8 cellular contexts compared by ENCODE assay signal in the genomic region with DNA sequence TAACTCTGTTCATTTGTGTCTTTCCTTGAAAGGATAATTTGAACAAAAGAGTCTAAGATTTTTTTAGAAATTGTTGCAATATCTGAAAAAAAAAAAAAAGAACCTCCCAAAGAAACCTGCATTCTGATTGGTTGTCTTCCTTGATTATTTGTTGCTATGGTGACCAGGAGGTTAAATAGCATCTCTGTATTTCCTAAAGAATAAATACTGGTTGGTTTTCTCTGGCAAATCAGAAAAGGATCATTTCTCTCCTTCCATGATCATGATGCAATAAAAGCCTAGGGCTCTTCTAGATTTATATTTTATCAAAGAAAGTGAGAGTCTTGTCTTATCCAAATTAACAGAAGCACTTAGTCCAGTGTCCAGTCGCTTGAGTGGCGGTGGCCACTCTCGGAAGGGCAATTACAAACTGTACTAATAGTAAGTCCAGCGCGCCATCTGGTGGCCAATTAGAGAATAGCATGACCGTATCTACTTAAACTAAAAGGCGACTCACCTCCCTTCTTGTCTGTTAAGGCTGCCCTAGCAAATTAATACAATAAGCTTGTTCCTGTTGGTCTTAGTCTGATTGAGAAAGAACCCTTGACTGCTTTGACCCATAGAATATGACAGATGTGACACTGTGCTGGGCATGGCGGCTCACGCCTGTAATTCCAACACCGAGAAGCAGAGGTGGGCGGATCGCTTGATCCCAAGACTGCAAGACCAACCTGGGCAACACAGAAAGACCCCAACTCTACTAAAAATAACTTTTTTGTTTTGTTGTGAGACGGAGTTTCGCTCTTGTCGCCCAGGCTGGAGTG. TPM values are rescaled to one million over a fixed set of nuclear protein-coding genes. Genes with fewer than 3 reads are reported as not detected.
DNase-seq lines count a peak whose midpoint lies in the region; ATAC-seq, FAIRE-seq and TF ChIP-seq lines count a peak whose summit lies in the region.

No MANE protein-coding gene starts in this region.

- H3K36me3 ChIP-seq in bronchial epithelial cell (ENCODE audit: control insufficient read depth, insufficient read depth, low read length), result no peaks in the 10 kb centered on the region

- no peak overlapping the region for H3K27ac Mint-ChIP-seq in WTC11

- H3K36me3 Mint-ChIP-seq in WTC11, result no peaks in the 10 kb centered on the region

- H3K27me3 Mint-ChIP-seq in WTC11 (ENCODE audit: low read depth), result peaks cover 3% of the 10 kb centered on the region; the same call in 1 of the 2 replicates

- no peak overlapping the region for H3K4me3 ChIP-seq in bronchial epithelial cell (ENCODE audit: low read depth, low read length)

- peaks cover 5% of the 10 kb centered on the region for H3K4me1 Mint-ChIP-seq in WTC11

- H3K9me3 Mint-ChIP-seq in WTC11, result no peaks in the 10 kb centered on the region

- POLR2A ChIA-PET in WTC11 (lab: Charles Lee), result no interaction called here

- FAIRE-seq in A204.1 (lab: Jason Lieb, UNC) (peak; percentile 97), bronchial epithelial cell (lab: Jason Lieb, UNC) (no peak), islet of Langerhans (lab: Jason Lieb, UNC) (peak; percentile 97)

- CTCF ChIA-PET in WTC11 (lab: Charles Lee), result interaction anchor here (0.6 to 7.9 kb wide), 29 partner anchors 10 to 1015 kb away, joined by 3 to 125 read pairs (median 4); partner anchors contain the start of genes CALM3, CCDC8 and PNMA8B

- TF ChIP-seq CTCF in GM20000 (IDR thresholded peaks at IDR 0.05; ENCODE audit: extremely low read depth, missing control alignments) (peak; percentile 84), WTC11 (IDR thresholded peaks at IDR 0.05) (peak; percentile 92), bronchial epithelial cell (IDR thresholded peaks at IDR 0.05; ENCODE audit: insufficient read depth, low read length, severe bottlenecking) (peak; percentile 75)

- H3K27me3 ChIP-seq in bronchial epithelial cell (ENCODE audit: control insufficient read depth, insufficient read depth, low read length), result no peaks in the 10 kb centered on the region

- ATAC-seq in WTC11 (peak; percentile 80), GM21529 (IDR thresholded peaks at IDR 0.05; ENCODE audit: unreplicated experiment) (no peak)

- DNase-seq in GM20000 (ENCODE audit: low spot score) (peak; percentile 65), NCI-H226 (peak; percentile 76), WTC11 (ENCODE audit: low spot score) (peak; percentile 93), bronchial epithelial cell (ENCODE audit: low read depth) (peak; percentile 69)
- peak; percentile 85 for DNase-seq in stimulated activated CD4-positive, alpha-beta T cell treated with anti-CD3 and anti-CD28 coated beads, Interleukin-15, amount 100 ng/mL, for 24 hours

- H3K4me3 Mint-ChIP-seq in WTC11, result no peak overlapping the region

TF ChIP-seq in WTC11, 78 proteins besides CTCF, POLR2A, EP300 and RAD21:
- TF ChIP-seq ZNF121 (CRISPR knock-in tag; IDR thresholded peaks at IDR 0.05) (peak; percentile 79), ESRRA (CRISPR knock-in tag; IDR thresholded peaks at IDR 0.05; ENCODE audit: borderline replicate concordance) (no peak)

RNA-seq across cellular contexts. Expression of gene PNMA8B, which starts 47.0 kb away (rescaled TPM):
- 2.8 to 4.0 TPM (median 3.6 TPM) in 3 replicates for total RNA-seq in WTC11 (2021)
- under 0.01 TPM in 2 replicates for total RNA-seq in bronchial epithelial cell

RNA-seq across cellular contexts. Expression of gene CALM3, which starts 58.5 kb away (rescaled TPM):
- total RNA-seq in WTC11 (2021), result 306 to 350 TPM (median 346 TPM) in 3 replicates
- total RNA-seq in bronchial epithelial cell, result 79.8 and 106 TPM in 2 replicates
